ENCODE assay signal across 9 cellular contexts in the genomic region with DNA sequence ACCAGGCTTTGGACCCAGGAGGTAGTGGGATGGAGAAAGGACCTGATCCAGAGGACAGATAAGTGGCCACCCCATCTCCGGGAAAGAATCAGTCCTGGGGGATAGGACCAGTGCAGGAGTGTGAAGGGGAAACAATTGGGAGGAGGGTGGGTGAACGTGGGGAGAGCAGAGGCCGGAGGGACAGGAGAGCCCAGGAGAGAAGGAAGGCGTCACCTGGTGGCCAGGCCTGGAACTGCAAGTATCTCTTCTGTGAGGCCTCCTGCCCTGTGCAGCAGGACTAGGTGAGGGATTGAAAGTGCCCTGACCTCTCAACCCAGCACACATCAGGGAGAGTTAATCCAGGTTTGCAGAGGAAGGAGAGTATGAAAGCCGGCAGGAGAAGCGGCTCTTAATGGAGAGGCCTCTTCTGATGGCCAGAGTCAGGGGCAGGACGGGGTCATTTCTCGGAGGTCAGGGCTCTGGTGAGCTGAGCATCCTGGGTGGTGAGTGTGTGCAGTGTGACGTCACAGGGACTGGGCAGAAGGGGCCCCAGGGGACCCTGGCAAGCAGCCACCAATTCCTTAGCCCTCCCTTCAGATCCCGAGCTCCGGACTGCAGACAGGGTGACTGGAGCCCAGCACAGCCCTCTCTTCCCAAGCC. TPM values are rescaled to one million over a fixed set of nuclear protein-coding genes. Genes with fewer than 3 reads are reported as not detected.
DNase-seq lines count a peak whose midpoint lies in the region; ATAC-seq and TF ChIP-seq lines count a peak whose summit lies in the region.
"Had no signal": no experiment of that assay in that cellular context is flagged by ENCODE, and none has a peak within 500 bp of the region (broad histone marks: within the 10 kb centered on the region; RNA-seq: fewer than 3 reads in every experiment).

No MANE protein-coding gene starts in this region.

- TF ChIP-seq CTCF in Caco-2 (IDR thresholded peaks at IDR 0.05; ENCODE audit: insufficient read depth in 1 of 2, low read depth in 1 of 2, low read length in 1 of 2, severe bottlenecking in 1 of 2, unreplicated experiment in 1 of 2): peak; percentile 90 to 96

- CTCF ChIA-PET in Caco-2 (lab: Charles Lee): interaction anchor here (0.8 to 1.5 kb wide), 3 partner anchors 9 to 99 kb away, joined by 3 to 4 read pairs (median 3); a partner anchor contains a TSS
- CTCF ChIA-PET in activated CD8-positive, alpha-beta memory T cell treated with anti-CD3 and anti-CD28 coated beads, Interleukin-2, amount 10 ng/mL, durations not matched to agents 7 days and 5 days (lab: Charles Lee): interaction anchor here (1.3 to 1.9 kb wide), 3 partner anchors 8 to 27 kb away, joined by 3 to 7 read pairs (median 4); no protein-coding TSS in a partner anchor

- no peaks in the 10 kb centered on the region for H3K9me3 Mint-ChIP-seq in Caco-2 (ENCODE audit: unreplicated experiment)
- H3K9me3 Mint-ChIP-seq in activated CD8-positive, alpha-beta memory T cell treated with anti-CD3 and anti-CD28 coated beads, Interleukin-2, amount 10 ng/mL, durations not matched to agents 7 days and 5 days (ENCODE audit: low read depth): no peaks in the 10 kb centered on the region
- H3K9me3 Mint-ChIP-seq: T-helper 1 cell treated with Interleukin-12 subunit alpha and Interleukin-12 subunit beta and Interleukin-4 antibody, amounts not matched to agents 30 μg/mL and 1 μg/mL, for 36 hours had no signal

- no peak overlapping the region for H3K4me3 Mint-ChIP-seq in Caco-2 (ENCODE audit: unreplicated experiment)
- no peak overlapping the region for H3K4me3 Mint-ChIP-seq in activated CD8-positive, alpha-beta memory T cell treated with anti-CD3 and anti-CD28 coated beads, Interleukin-2, amount 10 ng/mL, durations not matched to agents 7 days and 5 days
- H3K4me3 Mint-ChIP-seq: T-helper 1 cell treated with Interleukin-12 subunit alpha and Interleukin-12 subunit beta and Interleukin-4 antibody, amounts not matched to agents 30 μg/mL and 1 μg/mL, for 36 hours had no signal

- POLR2A ChIA-PET in Caco-2 (lab: Charles Lee): no interaction called here

- DNase-seq in Caco-2 (peak; percentile 89 to 90), NOMO-1 (lab: John Stamatoyannopoulos, UW; ENCODE audit: unreplicated experiment in 2 of 2) (peak; percentile 34 to 49), epithelial cell of prostate (ENCODE audit: low read depth, low spot score) (no peak), mucosa of gallbladder (ENCODE audit: low spot score) (peak; percentile 85)
- peak; percentile 77 for DNase-seq in activated CD8-positive, alpha-beta memory T cell treated with anti-CD3 and anti-CD28 coated beads, Interleukin-2, amount 10 ng/mL, durations not matched to agents 7 days and 5 days
- DNase-seq in stimulated activated CD8-positive, alpha-beta memory T cell treated with anti-CD3 and anti-CD28 coated beads, Interleukin-4, amount 100 ng/mL, for 48 hours: peak; percentile 93

- H3K9me3 ChIP-seq in Caco-2: no peaks in the 10 kb centered on the region

- no peaks in the 10 kb centered on the region for H3K36me3 Mint-ChIP-seq in Caco-2 (ENCODE audit: insufficient read depth, unreplicated experiment)
- no peaks in the 10 kb centered on the region for H3K36me3 Mint-ChIP-seq in activated CD8-positive, alpha-beta memory T cell treated with anti-CD3 and anti-CD28 coated beads, Interleukin-2, amount 10 ng/mL, durations not matched to agents 7 days and 5 days

- no peak overlapping the region for H3K4me3 ChIP-seq in Caco-2 (ENCODE audit: low read depth, low read length)

- no peaks in the 10 kb centered on the region for H3K27me3 Mint-ChIP-seq in Caco-2 (ENCODE audit: insufficient read depth, unreplicated experiment)
- no peaks in the 10 kb centered on the region for H3K27me3 Mint-ChIP-seq in activated CD8-positive, alpha-beta memory T cell treated with anti-CD3 and anti-CD28 coated beads, Interleukin-2, amount 10 ng/mL, durations not matched to agents 7 days and 5 days

- no TSS peak for BruUV-seq in Caco-2 (replicated peaks; lab: Mats Ljungman, UMichigan)

- H3K4me1 Mint-ChIP-seq in Caco-2 (ENCODE audit: low read depth, unreplicated experiment): peaks cover 11% of the 10 kb centered on the region
- no peaks in the 10 kb centered on the region for H3K4me1 Mint-ChIP-seq in activated CD8-positive, alpha-beta memory T cell treated with anti-CD3 and anti-CD28 coated beads, Interleukin-2, amount 10 ng/mL, durations not matched to agents 7 days and 5 days

- H3K27me3 ChIP-seq in Caco-2 (replicated peaks; ENCODE audit: control insufficient read depth, insufficient read depth, low read length): no peaks in the 10 kb centered on the region

- no peaks in the 10 kb centered on the region for H3K36me3 ChIP-seq in Caco-2 (ENCODE audit: control insufficient read depth, insufficient read depth, low read length)

- intact Hi-C loops in Caco-2 (cut with micrococcal nuclease; ENCODE audit: unreplicated experiment): loop anchor here (1.0 to 5.0 kb wide), 3 partner anchors 9 to 61 kb away; a partner anchor contains a TSS

- H3K27ac Mint-ChIP-seq in Caco-2 (ENCODE audit: unreplicated experiment): peak overlapping the region; percentile 23
- H3K27ac Mint-ChIP-seq in activated CD8-positive, alpha-beta memory T cell treated with anti-CD3 and anti-CD28 coated beads, Interleukin-2, amount 10 ng/mL, durations not matched to agents 7 days and 5 days: no peak overlapping the region
- H3K27ac Mint-ChIP-seq: T-helper 1 cell treated with Interleukin-12 subunit alpha and Interleukin-12 subunit beta and Interleukin-4 antibody, amounts not matched to agents 30 μg/mL and 1 μg/mL, for 36 hours had no signal

- peak; percentile 47 for ATAC-seq in HG03442 (IDR thresholded peaks at IDR 0.05; ENCODE audit: unreplicated experiment)
- ATAC-seq in activated CD8-positive, alpha-beta memory T cell treated with anti-CD3 and anti-CD28 coated beads, Interleukin-2, amount 10 ng/mL, durations not matched to agents 7 days and 5 days: peak; percentile 78
- ATAC-seq in GM18517 (IDR thresholded peaks at IDR 0.05; ENCODE audit: unreplicated experiment): no peak

- H3K27ac ChIP-seq in epithelial cell of prostate: peak overlapping the region; percentile 27

- peaks cover 42% of the 10 kb centered on the region for H3K4me1 ChIP-seq in Caco-2

RNA-seq across cellular contexts. Expression of a gene that starts 9.2 kb away (rescaled TPM):
- total RNA-seq in Caco-2 (2022): 77.2 and 80.5 TPM in 2 replicates
- total RNA-seq in activated CD8-positive, alpha-beta memory T cell treated with anti-CD3 and anti-CD28 coated beads, Interleukin-2, amount 10 ng/mL, durations not matched to agents 7 days and 5 days: not detected
- 272 TPM for total RNA-seq in mucosa of gallbladder

RNA-seq across cellular contexts. Expression of a gene that starts 13.2 kb away (rescaled TPM):
- not detected in 2 replicates for total RNA-seq in Caco-2 (2022)
- total RNA-seq in activated CD8-positive, alpha-beta memory T cell treated with anti-CD3 and anti-CD28 coated beads, Interleukin-2, amount 10 ng/mL, durations not matched to agents 7 days and 5 days: not detected
- 0.66 TPM for total RNA-seq in mucosa of gallbladder

RNA-seq across cellular contexts. Expression of a gene that starts 30.8 kb away (rescaled TPM):
- total RNA-seq in Caco-2 (2022) (5.9 and 7.3 TPM in 2 replicates), mucosa of gallbladder (69.8 TPM)
- total RNA-seq in activated CD8-positive, alpha-beta memory T cell treated with anti-CD3 and anti-CD28 coated beads, Interleukin-2, amount 10 ng/mL, durations not matched to agents 7 days and 5 days: not detected

Comparison
In these comparisons a context has a peak if more than half of its experiments do, and no peak if none do; other contexts are left out.
1. RNA of a gene that starts 9.2 kb away (total RNA-seq): 272 TPM in mucosa of gallbladder (single experiment) and 77.2 to 80.5 TPM in Caco-2; not detected in activated CD8-positive, alpha-beta memory T cell treated with anti-CD3 and anti-CD28 coated beads, Interleukin-2, amount 10 ng/mL, durations not matched to agents 7 days and 5 days; every median in the first group is over 10 times any median in the second.